ENCODE assay signal across 20 cellular contexts in the genomic region with DNA sequence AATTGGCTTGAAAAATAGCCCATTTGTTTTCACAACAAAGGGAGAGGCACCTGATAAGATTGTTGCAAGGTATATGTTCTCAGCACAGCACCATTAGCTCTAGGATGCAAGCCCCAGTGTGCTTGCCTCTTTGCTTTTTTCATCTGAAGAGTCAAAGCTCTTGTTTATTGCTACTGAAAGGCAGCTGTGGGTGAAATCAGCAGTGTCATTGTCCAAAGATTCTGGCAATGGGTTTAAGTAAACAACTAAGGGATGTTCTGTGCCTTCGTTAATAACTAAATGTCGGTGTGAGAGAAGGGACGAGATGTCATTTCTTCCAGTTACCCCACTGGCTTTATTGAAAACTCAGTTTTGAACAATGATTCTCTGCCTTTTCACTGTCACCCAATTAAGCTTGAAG.
"Had no signal": no experiment of that assay in that cellular context is flagged by ENCODE, and none has a peak within 500 bp of the region (broad histone marks: within the 10 kb centered on the region; RNA-seq: fewer than 3 reads in every experiment).

No MANE protein-coding gene starts in this region.

- ATAC-seq: activated CD8-positive, alpha-beta memory T cell treated with anti-CD3 and anti-CD28 coated beads, Interleukin-2, amount 10 ng/mL, durations not matched to agents 7 days and 5 days; left lung; psoas muscle; stimulated activated effector memory CD8-positive, alpha-beta T cell treated with anti-CD3 and anti-CD28 coated beads, Interleukin-12 subunit alpha, Interleukin-12 subunit beta, amount 100 ng/mL, for 72 hours had no signal

- DNase-seq: activated CD4-positive, alpha-beta memory T cell treated with anti-CD3 and anti-CD28 coated beads, Interleukin-2, amount 10 ng/mL, durations not matched to agents 7 days and 5 days; activated CD4-positive, alpha-beta T cell treated with anti-CD3 and anti-CD28 coated beads for 48 hours; activated CD4-positive, CD25-positive, alpha-beta regulatory T cell; activated CD8-positive, alpha-beta memory T cell treated with anti-CD3 and anti-CD28 coated beads, Interleukin-2, amount 10 ng/mL, durations not matched to agents 7 days and 5 days; activated naive CD4-positive, alpha-beta T cell; activated naive CD8-positive, alpha-beta T cell treated with anti-CD3 and anti-CD28 coated beads for 36 hours; amniotic stem cell; foreskin fibroblast; kidney; left lung; mammary epithelial cell; psoas muscle; sigmoid colon; stimulated activated CD4-positive, alpha-beta T cell treated with anti-CD3 and anti-CD28 coated beads, Interleukin-4, amount 100 ng/mL, for 24 hours had no signal

- H3K27ac Mint-ChIP-seq: activated CD4-positive, alpha-beta memory T cell treated with anti-CD3 and anti-CD28 coated beads, Interleukin-2, amount 10 ng/mL, durations not matched to agents 7 days and 5 days; activated CD8-positive, alpha-beta memory T cell treated with anti-CD3 and anti-CD28 coated beads, Interleukin-2, amount 10 ng/mL, durations not matched to agents 7 days and 5 days; activated naive CD8-positive, alpha-beta T cell treated with anti-CD3 and anti-CD28 coated beads for 36 hours; stimulated activated effector memory CD8-positive, alpha-beta T cell treated with anti-CD3 and anti-CD28 coated beads, Interleukin-12 subunit alpha, Interleukin-12 subunit beta, amount 100 ng/mL, for 72 hours had no signal

- H3K27me3 Mint-ChIP-seq: activated CD4-positive, alpha-beta memory T cell treated with anti-CD3 and anti-CD28 coated beads, Interleukin-2, amount 10 ng/mL, durations not matched to agents 7 days and 5 days; activated CD8-positive, alpha-beta memory T cell treated with anti-CD3 and anti-CD28 coated beads, Interleukin-2, amount 10 ng/mL, durations not matched to agents 7 days and 5 days; activated naive CD8-positive, alpha-beta T cell treated with anti-CD3 and anti-CD28 coated beads for 36 hours had no signal

- H3K36me3 Mint-ChIP-seq: activated CD8-positive, alpha-beta memory T cell treated with anti-CD3 and anti-CD28 coated beads, Interleukin-2, amount 10 ng/mL, durations not matched to agents 7 days and 5 days; activated naive CD8-positive, alpha-beta T cell treated with anti-CD3 and anti-CD28 coated beads for 36 hours; stimulated activated effector memory CD8-positive, alpha-beta T cell treated with anti-CD3 and anti-CD28 coated beads, Interleukin-12 subunit alpha, Interleukin-12 subunit beta, amount 100 ng/mL, for 72 hours had no signal

- H3K27ac ChIP-seq: cardiac muscle cell, epithelial cell of prostate, hepatocyte, left lung, psoas muscle, sigmoid colon, tibial nerve had no signal

- H3K27me3 ChIP-seq: cardiac muscle cell, hepatocyte, left lung, sigmoid colon, tibial nerve had no signal

- H3K9me3 Mint-ChIP-seq: activated naive CD8-positive, alpha-beta T cell treated with anti-CD3 and anti-CD28 coated beads for 36 hours; neural crest cell had no signal

- H3K4me3 Mint-ChIP-seq: activated CD4-positive, alpha-beta memory T cell treated with anti-CD3 and anti-CD28 coated beads, Interleukin-2, amount 10 ng/mL, durations not matched to agents 7 days and 5 days; activated CD8-positive, alpha-beta memory T cell treated with anti-CD3 and anti-CD28 coated beads, Interleukin-2, amount 10 ng/mL, durations not matched to agents 7 days and 5 days; activated naive CD8-positive, alpha-beta T cell treated with anti-CD3 and anti-CD28 coated beads for 36 hours; neural crest cell; stimulated activated effector memory CD8-positive, alpha-beta T cell treated with anti-CD3 and anti-CD28 coated beads, Interleukin-12 subunit alpha, Interleukin-12 subunit beta, amount 100 ng/mL, for 72 hours had no signal

- H3K4me1 Mint-ChIP-seq: activated CD4-positive, alpha-beta memory T cell treated with anti-CD3 and anti-CD28 coated beads, Interleukin-2, amount 10 ng/mL, durations not matched to agents 7 days and 5 days; activated CD8-positive, alpha-beta memory T cell treated with anti-CD3 and anti-CD28 coated beads, Interleukin-2, amount 10 ng/mL, durations not matched to agents 7 days and 5 days; activated naive CD8-positive, alpha-beta T cell treated with anti-CD3 and anti-CD28 coated beads for 36 hours; neural crest cell; stimulated activated effector memory CD8-positive, alpha-beta T cell treated with anti-CD3 and anti-CD28 coated beads, Interleukin-12 subunit alpha, Interleukin-12 subunit beta, amount 100 ng/mL, for 72 hours had no signal
